ENCODE assay signal across 36 cellular contexts in the genomic region with DNA sequence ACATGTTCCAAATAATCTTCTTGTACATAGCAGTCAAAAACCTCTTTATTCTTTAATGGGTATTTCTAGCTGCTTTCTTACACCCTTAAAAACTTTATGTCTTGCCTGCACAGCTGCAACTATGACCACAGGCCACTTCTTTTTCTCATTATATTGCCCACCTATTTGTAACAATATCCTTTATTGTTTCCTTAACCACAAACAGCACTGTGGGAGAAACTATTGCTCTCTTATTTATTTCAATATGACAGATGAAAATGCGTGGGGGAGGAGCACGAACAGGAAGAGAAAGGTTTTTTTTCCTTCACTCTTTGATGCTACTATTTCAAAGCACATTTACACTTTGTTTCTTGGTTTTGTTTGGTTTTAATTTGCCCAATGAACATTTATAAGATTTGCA.
DNase-seq lines count a peak whose midpoint lies in the region; ATAC-seq and TF ChIP-seq lines count a peak whose summit lies in the region.
"Had no signal": no experiment of that assay in that cellular context is flagged by ENCODE, and none has a peak within 500 bp of the region (broad histone marks: within the 10 kb centered on the region; RNA-seq: fewer than 3 reads in every experiment).

No MANE protein-coding gene starts in this region.

- no peak overlapping the region for H3K4me3 Mint-ChIP-seq in GM23338
- H3K4me3 Mint-ChIP-seq in naive thymus-derived CD8-positive, alpha-beta T cell = peak overlapping the region in 6 of 10 donors; percentile 33 to 63 (median 42)
- H3K4me3 Mint-ChIP-seq: activated CD4-positive, alpha-beta memory T cell treated with anti-CD3 and anti-CD28 coated beads for 36 hours; activated naive CD4-positive, alpha-beta T cell treated with anti-CD3 and anti-CD28 coated beads for 36 hours; activated T-helper 1 cell treated with anti-CD3 and anti-CD28 coated beads, Interleukin-12 subunit alpha, Interleukin-12 subunit beta, Interleukin-2, Interleukin-4 antibody, amounts not matched to agents 30 ng/mL and 10 ng/mL and 1 ng/mL, durations not matched to agents 14 hours and 24 hours and 36 hours; CD14-positive monocyte; effector memory CD8-positive, alpha-beta T cell; HFFc6; neural crest cell; T-helper 1 cell treated with Interleukin-12 subunit alpha and Interleukin-12 subunit beta and Interleukin-4 antibody, amounts not matched to agents 30 μg/mL and 1 μg/mL, for 36 hours; type B pancreatic cell had no signal

- no peak overlapping the region for H3K27ac Mint-ChIP-seq in GM23338
- H3K27ac Mint-ChIP-seq in naive thymus-derived CD8-positive, alpha-beta T cell = peak overlapping the region in 5 of 10 donors; percentile 10 to 75 (median 60)
- H3K27ac Mint-ChIP-seq: activated CD4-positive, alpha-beta memory T cell treated with anti-CD3 and anti-CD28 coated beads for 36 hours; activated naive CD4-positive, alpha-beta T cell treated with anti-CD3 and anti-CD28 coated beads for 36 hours; activated T-helper 1 cell treated with anti-CD3 and anti-CD28 coated beads, Interleukin-12 subunit alpha, Interleukin-12 subunit beta, Interleukin-2, Interleukin-4 antibody, amounts not matched to agents 30 ng/mL and 10 ng/mL and 1 ng/mL, durations not matched to agents 14 hours and 24 hours and 36 hours; CD14-positive monocyte; effector memory CD8-positive, alpha-beta T cell; HFFc6; T-helper 1 cell treated with Interleukin-12 subunit alpha and Interleukin-12 subunit beta and Interleukin-4 antibody, amounts not matched to agents 30 μg/mL and 1 μg/mL, for 36 hours; type B pancreatic cell had no signal

- POLR2A ChIA-PET in naive thymus-derived CD8-positive, alpha-beta T cell (lab: Charles Lee) = no interaction called here

- H4K20me1 ChIP-seq in GM23338 (replicated peaks; ENCODE audit: insufficient read depth) (no peaks in the 10 kb centered on the region), KMS-11 (ENCODE audit: insufficient read depth) (no peaks in the 10 kb centered on the region)

- 0 out of 3 replicates have a peak, but pooled peaks cover 3% of the 10 kb centered on the region for H3K36me3 Mint-ChIP-seq in GM23338 (ENCODE audit: low read depth)
- peaks cover 0 to 4% (median 0%) of the 10 kb centered on the region in 3 donors for H3K36me3 Mint-ChIP-seq in naive thymus-derived CD8-positive, alpha-beta T cell
- H3K36me3 Mint-ChIP-seq: activated CD4-positive, alpha-beta memory T cell treated with anti-CD3 and anti-CD28 coated beads for 36 hours; CD14-positive monocyte; type B pancreatic cell had no signal

- no peaks in the 10 kb centered on the region for H3K4me1 ChIP-seq in GM23338 (ENCODE audit: insufficient read depth)
- peaks cover 47% of the 10 kb centered on the region for H3K4me1 ChIP-seq in KMS-11 (ENCODE audit: low read depth, poor library complexity, severe bottlenecking)
- H3K4me1 ChIP-seq: colonic mucosa, pancreas, Peyer's patch had no signal

- H3K9me2 ChIP-seq in GM23338 (ENCODE audit: insufficient read depth) = no peaks in the 10 kb centered on the region; the same call in none of the 2 replicates

- no peaks in the 10 kb centered on the region for H3F3A ChIP-seq in GM23338 (replicated peaks; ENCODE audit: low read depth)

- H3K27me3 Mint-ChIP-seq in GM23338 (ENCODE audit: insufficient read depth, low read depth, poor library complexity) = peaks cover under 1% of the 10 kb centered on the region
- no peaks in the 10 kb centered on the region for H3K27me3 Mint-ChIP-seq in naive thymus-derived CD8-positive, alpha-beta T cell
- H3K27me3 Mint-ChIP-seq: activated CD4-positive, alpha-beta memory T cell treated with anti-CD3 and anti-CD28 coated beads for 36 hours; effector memory CD8-positive, alpha-beta T cell; type B pancreatic cell had no signal

- H3K4me1 Mint-ChIP-seq in GM23338 = peaks cover 4% of the 10 kb centered on the region; the same call in 1 of the 3 replicates
- peaks cover 8 to 22% (median 20%) of the 10 kb centered on the region in 4 donors for H3K4me1 Mint-ChIP-seq in naive thymus-derived CD8-positive, alpha-beta T cell
- H3K4me1 Mint-ChIP-seq: CD14-positive monocyte had no signal

- H3K27me3 ChIP-seq in GM23338 (ENCODE audit: insufficient read depth) = no peaks in the 10 kb centered on the region
- H3K27me3 ChIP-seq in KMS-11 (ENCODE audit: insufficient read depth, low read depth) = no peaks in the 10 kb centered on the region
- no peaks in the 10 kb centered on the region for H3K27me3 ChIP-seq in H7 (ENCODE audit: control insufficient read depth, insufficient read depth, low read length)
- H3K27me3 ChIP-seq: cardiac muscle cell, colonic mucosa, pancreas, Peyer's patch had no signal

- no peaks in the 10 kb centered on the region for H3K9me3 Mint-ChIP-seq in GM23338
- H3K9me3 Mint-ChIP-seq in naive thymus-derived CD8-positive, alpha-beta T cell = peaks cover 0 to 3% (median 0%) of the 10 kb centered on the region in 9 donors
- H3K9me3 Mint-ChIP-seq: activated CD4-positive, alpha-beta memory T cell treated with anti-CD3 and anti-CD28 coated beads for 36 hours; activated naive CD4-positive, alpha-beta T cell treated with anti-CD3 and anti-CD28 coated beads for 36 hours; activated T-helper 1 cell treated with anti-CD3 and anti-CD28 coated beads, Interleukin-12 subunit alpha, Interleukin-12 subunit beta, Interleukin-2, Interleukin-4 antibody, amounts not matched to agents 30 ng/mL and 10 ng/mL and 1 ng/mL, durations not matched to agents 14 hours and 24 hours and 36 hours; effector memory CD8-positive, alpha-beta T cell; HFFc6; neural crest cell; T-helper 1 cell treated with Interleukin-12 subunit alpha and Interleukin-12 subunit beta and Interleukin-4 antibody, amounts not matched to agents 30 μg/mL and 1 μg/mL, for 36 hours; type B pancreatic cell had no signal

- DNase-seq in GM23338 (ENCODE audit: low spot score) = no peak
- peak; percentile 22 for DNase-seq in SK-MEL-5 (ENCODE audit: low read depth, low spot score)
- peak in 3 of 10 donors; percentile 20 to 29 (median 21) for DNase-seq in naive thymus-derived CD8-positive, alpha-beta T cell
- DNase-seq in T1000 (lab: John Stamatoyannopoulos, UW) = no peak
- no peak for DNase-seq in NCI-H2081 (lab: John Stamatoyannopoulos, UW)
- no peak for DNase-seq in H7
- DNase-seq: activated CD4-positive, alpha-beta memory T cell treated with anti-CD3 and anti-CD28 coated beads for 36 hours; activated CD4-positive, CD25-positive, alpha-beta regulatory T cell treated with anti-CD3 and anti-CD28 coated beads, Interleukin-2, amount 50 U/mL, for 72 hours; activated CD8-positive, alpha-beta memory T cell treated with anti-CD3 and anti-CD28 coated beads, Interleukin-2, amount 50 U/mL, for 4 hours; activated naive CD4-positive, alpha-beta T cell treated with anti-CD3 and anti-CD28 coated beads for 36 hours; anterior cingulate cortex; colonic mucosa; effector memory CD8-positive, alpha-beta T cell; foreskin fibroblast; head of caudate nucleus; HFFc6; MM.1S; mucosa of descending colon; NCI-H2227 treated with DMSO at 0.1 percent for 48 hours; NCI-H526 treated with DMSO at 0.1 percent for 48 hours; pancreas; Peyer's patch; retina; stimulated activated CD4-positive, alpha-beta T cell treated with anti-CD3 and anti-CD28 coated beads, Interleukin-2, amount 100 ng/mL, for 24 hours; substantia nigra had no signal

- in situ Hi-C loops in SK-MEL-5 (cut with HindIII; ENCODE audit: low pct_unique_long_range_greater_than_20kb, low sequenced_read_pairs) = no loop called here

- H3K4me2 ChIP-seq in GM23338 = no peak overlapping the region
- H3K4me2 ChIP-seq in KMS-11 = peak overlapping the region; percentile 66

- H3K9ac ChIP-seq in KMS-11 = no peak overlapping the region

- H3K27ac ChIP-seq in GM23338 (ENCODE audit: low read depth) (no peak overlapping the region), KMS-11 (peak overlapping the region; percentile 62)
- H3K27ac ChIP-seq: cardiac muscle cell, colonic mucosa, HL-60, pancreas, Peyer's patch had no signal

- H2AFZ ChIP-seq in GM23338 (peak overlapping the region; percentile 61; the same call in 1 of the 2 replicates), KMS-11 (ENCODE audit: low read depth) (no peak overlapping the region)

- ATAC-seq in GM23338 = no peak
- ATAC-seq in naive thymus-derived CD8-positive, alpha-beta T cell = no peak
- ATAC-seq: effector memory CD8-positive, alpha-beta T cell; esophagus mucosa; HepG2; mucosa of descending colon; pancreas had no signal

- TF ChIP-seq CTCF in GM23338 (conservative IDR thresholded peaks at IDR 0.05; ENCODE audit: low read depth in 2 of 2) = no peak
- no peak for TF ChIP-seq CTCF in KMS-11 (conservative IDR thresholded peaks at IDR 0.05; ENCODE audit: low read depth, low read length)

- no peak overlapping the region for H3K4me3 ChIP-seq in GM23338
- H3K4me3 ChIP-seq in KMS-11 (IDR thresholded peaks at IDR 0.05; ENCODE audit: insufficient read depth, low read depth, low read length) = no peak overlapping the region
- no peak overlapping the region for H3K4me3 ChIP-seq in H7 (ENCODE audit: insufficient read depth, low read depth, low read length)
- H3K4me3 ChIP-seq: cardiac muscle cell, colonic mucosa, lung, mucosa of descending colon, pancreas, Peyer's patch had no signal

- H3K79me2 ChIP-seq in GM23338 (replicated peaks; ENCODE audit: insufficient read depth) (no peaks in the 10 kb centered on the region), KMS-11 (ENCODE audit: insufficient read depth, low read depth) (no peaks in the 10 kb centered on the region)

- H3K36me3 ChIP-seq in GM23338 (ENCODE audit: insufficient read depth) (no peaks in the 10 kb centered on the region), KMS-11 (ENCODE audit: insufficient read depth) (no peaks in the 10 kb centered on the region), H7 (replicated peaks; ENCODE audit: control insufficient read depth, insufficient read depth, low read length) (no peaks in the 10 kb centered on the region)
- H3K36me3 ChIP-seq: cardiac muscle cell, colonic mucosa, pancreas, Peyer's patch had no signal

TF ChIP-seq in GM23338, 12 proteins besides CTCF, POLR2A, EP300 and RAD21 (continues in another document):
- TF ChIP-seq EZH2 (IDR thresholded peaks at IDR 0.05; ENCODE audit: low read depth, unreplicated experiment) = no peak
- TF ChIP-seq CREB1 (CRISPR knock-in tag; IDR thresholded peaks at IDR 0.05; ENCODE audit: low read depth) = no peak
- TF ChIP-seq POLR2AphosphoS5 (IDR thresholded peaks at IDR 0.05; ENCODE audit: low read depth) = no peak
